In genomic region chr1:64291931-64292330, GRCh38 we compare ENCODE assay signal across 8 cellular contexts.
"Had no signal": no experiment of that assay in that cellular context is flagged by ENCODE, and none has a peak within 500 bp of the region (broad histone marks: within the 10 kb centered on the region; RNA-seq: fewer than 3 reads in every experiment).

No MANE protein-coding gene starts in this region.

- ATAC-seq: GM23338, HepG2 had no signal

- FAIRE-seq: H1, H54, HepG2 had no signal

- H3K27ac ChIP-seq: HL-60 had no signal

- H2AFZ ChIP-seq: GM23338 had no signal

- DNase-seq: H9, HFFc6, KBM-7 had no signal

- H3K4me3 ChIP-seq: GM23338 had no signal

- H3K4me2 ChIP-seq: GM23338 had no signal
